ENCODE assay signal across 9 cellular contexts in genomic region chr4:86957214-86957613, GRCh38. TPM values are rescaled to one million over a fixed set of nuclear protein-coding genes. Genes with fewer than 3 reads are reported as not detected.
DNase-seq lines count a peak whose midpoint lies in the region; ATAC-seq and TF ChIP-seq lines count a peak whose summit lies in the region.
"Had no signal": no experiment of that assay in that cellular context is flagged by ENCODE, and none has a peak within 500 bp of the region (broad histone marks: within the 10 kb centered on the region; RNA-seq: fewer than 3 reads in every experiment).

No MANE protein-coding gene starts in this region.

- H2BK120ac ChIP-seq in mesenchymal stem cell (ENCODE audit: low read depth, low read length): no peak overlapping the region

- TF ChIP-seq CTCF in OCI-LY3 (IDR thresholded peaks at IDR 0.05; ENCODE audit: low read depth, low read length) (no peak), WERI-Rb-1 (IDR thresholded peaks at IDR 0.05; ENCODE audit: low read depth, low read length) (no peak)

- H3K9ac ChIP-seq in OCI-LY3 (ENCODE audit: low read length): no peak overlapping the region
- peak overlapping the region; percentile 28 for H3K9ac ChIP-seq in mesenchymal stem cell (ENCODE audit: low read length)

- H2BK15ac ChIP-seq in mesenchymal stem cell (ENCODE audit: low read depth, poor library complexity, severe bottlenecking): no peak overlapping the region

- no peak overlapping the region for H2AFZ ChIP-seq in OCI-LY3 (ENCODE audit: low read depth, low read length)
- H2AFZ ChIP-seq in mesenchymal stem cell (ENCODE audit: low read depth, low read length): no peak overlapping the region

- 100% methylated on average over 1 of the region's 1 CpG for WGBS in mesenchymal stem cell

- H4K8ac ChIP-seq in mesenchymal stem cell (ENCODE audit: low read length): no peak overlapping the region

- no peak overlapping the region for H3K18ac ChIP-seq in mesenchymal stem cell (ENCODE audit: low read depth in 1 of 2, low read length in 2 of 2)

- peak; percentile 44 for DNase-seq in mesenchymal stem cell
- no peak for DNase-seq in WERI-Rb-1
- no peak for DNase-seq in Right ventricle myocardium inferior (ENCODE audit: missing footprints)
- DNase-seq in OCI-M1 (lab: John Stamatoyannopoulos, UW): no peak
- DNase-seq in stimulated activated CD4-positive, alpha-beta T cell treated with anti-CD3 and anti-CD28 coated beads, Interleukin-4, amount 100 ng/mL, for 1 hour: no peak
- DNase-seq: T-helper 2 cell had no signal

- ATAC-seq in GM18867 (IDR thresholded peaks at IDR 0.05; ENCODE audit: unreplicated experiment) (peak; percentile 26), HG02759 (IDR thresholded peaks at IDR 0.05; ENCODE audit: unreplicated experiment) (peak; percentile 35), Right ventricle myocardium inferior (no peak)

- H2BK12ac ChIP-seq in mesenchymal stem cell (ENCODE audit: low read length in 2 of 2): no peak overlapping the region

- H3K4me2 ChIP-seq in OCI-LY3 (ENCODE audit: low read length) (peak overlapping the region; percentile 65), mesenchymal stem cell (ENCODE audit: low read length, poor library complexity, severe bottlenecking) (no peak overlapping the region)

- H4K20me1 ChIP-seq in OCI-LY3 (ENCODE audit: insufficient read depth, low read length): no peaks in the 10 kb centered on the region

- H3K36me3 ChIP-seq in OCI-LY3 (replicated peaks; ENCODE audit: low read depth, low read length) (peaks cover 13% of the 10 kb centered on the region), mesenchymal stem cell (ENCODE audit: control insufficient read depth in 1 of 2, insufficient read depth in 2 of 2, low read depth in 1 of 2, low read length in 2 of 2) (peaks cover 2 to 8% of the 10 kb centered on the region in 2 experiments), WERI-Rb-1 (no peaks in the 10 kb centered on the region)

- H3K14ac ChIP-seq in mesenchymal stem cell (ENCODE audit: low read length in 2 of 2): no peak overlapping the region

- H2AK5ac ChIP-seq in mesenchymal stem cell (ENCODE audit: low read length, severe bottlenecking): no peak overlapping the region

- H2BK5ac ChIP-seq in mesenchymal stem cell (ENCODE audit: low read depth, low read length, poor library complexity, severe bottlenecking): no peak overlapping the region

- peak overlapping the region; percentile 38; the same call in 1 of the 2 replicates for H3K4me3 ChIP-seq in OCI-LY3 (ENCODE audit: low read length)
- H3K4me3 ChIP-seq in mesenchymal stem cell (ENCODE audit: insufficient read depth in 1 of 2, low read depth in 1 of 2, low read length in 2 of 2): no peak overlapping the region
- no peak overlapping the region for H3K4me3 ChIP-seq in WERI-Rb-1 (ENCODE audit: low read depth, low read length)

- H4K91ac ChIP-seq in mesenchymal stem cell (ENCODE audit: low read length): no peak overlapping the region

- no peak overlapping the region for H3K23ac ChIP-seq in mesenchymal stem cell (ENCODE audit: low read length in 2 of 2)

- peaks cover 56% of the 10 kb centered on the region for H3K4me1 ChIP-seq in OCI-LY3 (ENCODE audit: low read length)
- peaks cover 7% of the 10 kb centered on the region for H3K4me1 ChIP-seq in mesenchymal stem cell (ENCODE audit: control insufficient read depth, insufficient read depth, low read depth, low read length)

- intact Hi-C loops in Right ventricle myocardium inferior (cut with DNase I): no loop called here

- H3K79me1 ChIP-seq in mesenchymal stem cell (replicated peaks; ENCODE audit: low read length, poor library complexity, severe bottlenecking): peaks cover 7% of the 10 kb centered on the region

- H3K27me3 ChIP-seq in OCI-LY3 (ENCODE audit: low read depth, low read length): no peaks in the 10 kb centered on the region
- no peaks in the 10 kb centered on the region for H3K27me3 ChIP-seq in mesenchymal stem cell (ENCODE audit: control insufficient read depth in 1 of 2, insufficient read depth in 1 of 2, low read length in 2 of 2)
- no peaks in the 10 kb centered on the region for H3K27me3 ChIP-seq in WERI-Rb-1 (ENCODE audit: insufficient read depth, low read depth, severe bottlenecking)

- H3K4ac ChIP-seq in mesenchymal stem cell (ENCODE audit: low read depth in 1 of 2, low read length in 2 of 2): no peak overlapping the region

- H3K27ac ChIP-seq in OCI-LY3 (ENCODE audit: low read length) (peak overlapping the region; percentile 48), mesenchymal stem cell (ENCODE audit: low read length, poor library complexity, severe bottlenecking) (peak overlapping the region; percentile 56), WERI-Rb-1 (no peak overlapping the region)

- H3K79me2 ChIP-seq in OCI-LY3 (ENCODE audit: low read length): peaks cover 4% of the 10 kb centered on the region; the same call in 1 of the 2 replicates

- H3K9me3 ChIP-seq in OCI-LY3 (ENCODE audit: insufficient read depth, low read length): no peaks in the 10 kb centered on the region
- H3K9me3 ChIP-seq in mesenchymal stem cell (ENCODE audit: control insufficient read depth, low read length): no peaks in the 10 kb centered on the region
- H3K9me3 ChIP-seq in WERI-Rb-1 (ENCODE audit: severe bottlenecking): no peaks in the 10 kb centered on the region

RNA-seq across cellular contexts. Expression of gene AFF1, which starts 22.4 kb away (rescaled TPM):
- 20.2 TPM for polyA plus RNA-seq in mesenchymal stem cell (2013, experiment 1 of 2)
- polyA plus RNA-seq in mesenchymal stem cell (2013, experiment 2 of 2): 18.9 TPM
- total RNA-seq in Right ventricle myocardium inferior: 73.3 TPM
